In the genomic region with DNA sequence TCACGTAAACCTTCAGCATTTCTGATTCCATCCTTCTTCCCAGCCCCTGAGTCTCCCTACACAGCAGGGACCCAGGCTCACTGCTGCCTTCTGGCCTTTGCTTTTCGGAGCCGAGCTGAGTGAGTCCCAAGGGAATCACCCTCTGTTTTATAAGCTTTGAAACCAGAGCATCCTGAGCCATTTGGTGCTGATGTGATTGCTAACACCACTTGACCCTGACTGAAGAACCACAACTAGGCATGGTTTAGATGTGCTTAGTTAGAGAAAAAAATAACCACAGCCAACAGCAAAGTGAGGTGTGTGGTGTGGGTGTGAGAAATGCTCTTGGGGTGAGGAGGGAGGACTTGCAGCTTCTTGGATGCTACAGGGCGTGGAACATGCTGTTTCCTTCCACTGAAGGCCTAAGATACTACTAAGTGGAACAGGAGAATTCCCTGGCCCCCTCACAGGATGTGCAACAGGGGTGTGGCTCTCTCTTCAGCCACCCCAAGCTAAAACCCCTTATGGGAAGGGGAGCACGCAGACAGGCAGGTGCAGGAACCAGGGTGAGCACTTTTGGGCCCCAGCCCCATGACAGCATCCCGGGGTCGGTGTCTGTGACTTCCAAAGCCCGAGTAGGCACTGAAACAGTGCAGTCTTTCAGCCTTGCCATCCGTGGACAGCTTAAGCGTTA, we compare ENCODE assay signal across 8 cellular contexts. TPM values are rescaled to one million over a fixed set of nuclear protein-coding genes. Genes with fewer than 3 reads are reported as not detected.
DNase-seq lines count a peak whose midpoint lies in the region; ATAC-seq and TF ChIP-seq lines count a peak whose summit lies in the region.

TC2N (minus strand) TSS at position 221 of the 673 bp plus-strand sequence. CDS start 53,767 bp downstream, outside the sequence.

- peak; percentile 25 to 35 for DNase-seq in activated CD4-positive, alpha-beta T cell treated with anti-CD3 and anti-CD28 coated beads for 4 hours
- DNase-seq in stomach (no peak), COR-L47 (lab: John Stamatoyannopoulos, UW) (no peak), GM10266 (ENCODE audit: extremely low spot score) (no peak), NCI-H748 (lab: John Stamatoyannopoulos, UW; ENCODE audit: unreplicated experiment) (no peak)

- no peak for TF ChIP-seq EP300 in stomach (IDR thresholded peaks at IDR 0.05)

- WGBS in stomach, 5 donors = 80 to 92% (median 88%) methylated on average over 7 to 10 of the region's 10 CpGs

- intact Hi-C loops in stomach (cut with DNase I; ENCODE audit: low total_unique reads) = no loop called here

- H3K4me1 ChIP-seq in stomach = peaks cover 21 to 37% (median 31%) of the 10 kb centered on the region in 4 donors

- no peak for TF ChIP-seq POLR2A in stomach (IDR thresholded peaks at IDR 0.05)

- TF ChIP-seq CTCF in stomach (IDR thresholded peaks at IDR 0.05) (no peak), GM10266 (IDR thresholded peaks at IDR 0.05; ENCODE audit: control insufficient read depth, insufficient read depth, low read depth, missing control alignments) (no peak)

- H3K9me3 ChIP-seq in stomach = peaks cover 0 to 7% (median 0%) of the 10 kb centered on the region in 4 donors

- H3K4me3 ChIP-seq in stomach = peak within 1 kb of the TSS in 3 of 4 donors; percentile 10 to 20 (median 16)

- peak; percentile 50 for ATAC-seq in HG02938 (IDR thresholded peaks at IDR 0.05; ENCODE audit: unreplicated experiment)
- no peak for ATAC-seq in esophagus mucosa
- ATAC-seq in HG03439 (IDR thresholded peaks at IDR 0.05; ENCODE audit: unreplicated experiment) = no peak

- H3K36me3 ChIP-seq in stomach = peaks cover 0 to 34% (median 24%) of the 10 kb centered on the region in 4 donors

- H3K27me3 ChIP-seq in stomach = no peaks in the 10 kb centered on the region

- H3K27ac ChIP-seq in stomach = peak within 1 kb of the TSS in 4 of 5 donors; percentile 6 to 50 (median 32)

RNA-seq across cellular contexts. Expression of gene TC2N, which starts in this region (rescaled TPM):
- total RNA-seq in esophagus mucosa (52.5 TPM), stomach (100 to 1,000 TPM in 3 of 5 donors, 10 to 100 TPM in 2; 66.6 to 162 (median 106) TPM)
- 10 to 100 TPM; 15.6 to 34.2 (median 19.7) TPM for polyA plus RNA-seq in stomach

Comparison
In these comparisons a context has a peak if more than half of its experiments do, and no peak if none do; other contexts are left out.
1. DNase-seq: peak in activated CD4-positive, alpha-beta T cell treated with anti-CD3 and anti-CD28 coated beads for 4 hours (2 of 2); none in stomach (single experiment), COR-L47 (single experiment), GM10266 (single experiment) and NCI-H748 (single experiment).